Comparison of ENCODE assay signal across 10 cellular contexts in the genomic region with DNA sequence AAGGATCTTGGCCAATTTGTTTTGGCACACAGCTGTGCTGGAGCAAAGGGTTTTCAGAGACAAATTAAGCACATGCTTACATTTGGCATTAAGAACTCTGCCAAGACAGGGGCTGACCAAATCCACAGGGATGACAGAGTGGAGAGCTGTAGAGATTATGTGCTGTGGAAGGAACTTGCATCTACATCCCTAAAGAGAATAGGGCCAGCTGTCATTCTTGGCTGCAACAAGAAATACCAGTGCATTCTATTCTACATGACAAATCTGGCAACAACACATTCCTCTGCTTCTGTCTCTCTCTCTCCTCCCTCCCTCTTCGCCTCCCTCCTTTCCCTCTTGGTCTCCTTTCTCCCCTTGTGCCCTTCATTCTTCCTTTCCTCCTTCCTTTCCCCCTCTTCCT.
"Had no signal": no experiment of that assay in that cellular context is flagged by ENCODE, and none has a peak within 500 bp of the region (broad histone marks: within the 10 kb centered on the region; RNA-seq: fewer than 3 reads in every experiment).

No MANE protein-coding gene starts in this region.

- ATAC-seq: activated CD4-positive, CD25-positive, alpha-beta regulatory T cell treated with anti-CD3 and anti-CD28 coated beads, Interleukin-2, amount 50 U/mL, for 24 hours; left lung had no signal

- H3K9me3 ChIP-seq: left lung, thyroid gland had no signal

- H3K27me3 ChIP-seq: left lung, thyroid gland had no signal

- H3K4me3 ChIP-seq: coronary artery, left lung, thyroid gland had no signal

- H3K36me3 ChIP-seq: left lung, thyroid gland had no signal

- H3K27ac ChIP-seq: left lung, parathyroid adenoma, thyroid gland had no signal

- H3K36me3 Mint-ChIP-seq: activated naive CD4-positive, alpha-beta T cell treated with anti-CD3 and anti-CD28 coated beads, Interleukin-2, amount 50 U/mL, for 24 hours had no signal

- H3K9ac ChIP-seq: parathyroid adenoma had no signal

- H3K4me3 Mint-ChIP-seq: activated naive CD4-positive, alpha-beta T cell treated with anti-CD3 and anti-CD28 coated beads, Interleukin-2, amount 50 U/mL, for 24 hours had no signal

- H3K27me3 Mint-ChIP-seq: activated naive CD4-positive, alpha-beta T cell treated with anti-CD3 and anti-CD28 coated beads, Interleukin-2, amount 50 U/mL, for 24 hours had no signal

- H3K4me1 Mint-ChIP-seq: activated naive CD4-positive, alpha-beta T cell treated with anti-CD3 and anti-CD28 coated beads, Interleukin-2, amount 50 U/mL, for 24 hours had no signal

- DNase-seq: amniotic stem cell; effector memory CD4-positive, alpha-beta T cell; left lung; mesendoderm; small intestine; thyroid gland had no signal

- H3K4me1 ChIP-seq: left lung, parathyroid adenoma, thyroid gland had no signal

- H3K27ac Mint-ChIP-seq: activated naive CD4-positive, alpha-beta T cell treated with anti-CD3 and anti-CD28 coated beads, Interleukin-2, amount 50 U/mL, for 24 hours had no signal

- H3K79me2 ChIP-seq: parathyroid adenoma had no signal

- H2AFZ ChIP-seq: parathyroid adenoma had no signal

- H3K9me3 Mint-ChIP-seq: activated naive CD4-positive, alpha-beta T cell treated with anti-CD3 and anti-CD28 coated beads, Interleukin-2, amount 50 U/mL, for 24 hours had no signal
